9 cellular contexts compared by ENCODE assay signal in the genomic region with DNA sequence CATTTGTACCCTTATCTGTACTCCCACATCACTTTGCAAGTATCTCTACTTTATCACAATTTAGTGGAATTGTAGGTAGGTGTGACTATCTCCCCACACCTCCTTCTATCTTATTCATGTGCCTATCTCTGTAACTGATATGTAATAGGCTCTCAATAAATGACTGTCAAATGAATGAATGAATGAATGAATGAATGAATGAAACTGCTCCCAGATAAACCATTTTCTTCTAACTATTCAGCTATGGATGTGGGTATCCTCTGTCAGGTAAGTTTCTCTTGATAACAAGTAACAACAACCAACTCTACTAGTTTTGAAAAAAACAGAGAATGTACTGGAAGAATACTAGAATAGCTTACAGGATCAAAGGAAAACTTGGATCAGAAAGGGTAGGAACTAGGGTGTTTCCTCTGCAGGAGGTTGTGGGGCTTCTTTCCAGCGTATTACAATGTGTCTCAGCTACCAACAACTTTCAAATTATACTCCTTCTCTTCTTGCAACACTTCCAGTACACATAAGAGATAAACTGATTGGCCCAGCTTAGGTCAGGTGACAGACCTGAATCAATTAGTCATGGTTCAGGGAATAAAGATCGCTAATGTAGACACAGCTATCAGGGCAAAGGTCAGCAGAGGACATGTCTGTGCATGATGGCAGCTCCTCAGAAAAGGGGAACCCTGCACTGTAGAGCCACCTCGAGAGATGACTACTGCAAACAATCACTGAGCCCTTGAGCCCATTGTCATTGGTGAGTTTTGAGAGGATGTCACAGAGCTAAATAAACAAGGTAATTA. TPM values are rescaled to one million over a fixed set of nuclear protein-coding genes. Genes with fewer than 3 reads are reported as not detected.
A peak's percentile ranks its signal among the peaks of the same experiment; 100 is the strongest.
DNase-seq lines count a peak whose midpoint lies in the region; ATAC-seq, FAIRE-seq and TF ChIP-seq lines count a peak whose summit lies in the region.
"Had no signal": no experiment of that assay in that cellular context is flagged by ENCODE, and none has a peak within 500 bp of the region (broad histone marks: within the 10 kb centered on the region; RNA-seq: fewer than 3 reads in every experiment).

No MANE protein-coding gene starts in this region.

- H3K27me3 ChIP-seq in foreskin keratinocyte, result no peaks in the 10 kb centered on the region
- H3K27me3 ChIP-seq: neutrophil had no signal

- H3K9me2 ChIP-seq in OCI-LY7 (ENCODE audit: insufficient read depth, low read length), result no peaks in the 10 kb centered on the region

- H4K20me1 ChIP-seq in OCI-LY7 (ENCODE audit: insufficient read depth, low read length), result no peaks in the 10 kb centered on the region

- TF ChIP-seq CTCF in foreskin keratinocyte (conservative IDR thresholded peaks at IDR 0.05), result no peak
- TF ChIP-seq CTCF in OCI-LY7 (conservative IDR thresholded peaks at IDR 0.05; ENCODE audit: low read length), result no peak

- H3K4me1 ChIP-seq in foreskin keratinocyte (peaks cover 7% of the 10 kb centered on the region), OCI-LY7 (ENCODE audit: insufficient read depth, low read length, poor library complexity, severe bottlenecking) (no peaks in the 10 kb centered on the region)

- no TSS peak for BruUV-seq in OCI-LY7 (replicated peaks; lab: Mats Ljungman, UMichigan)

- no peaks in the 10 kb centered on the region for H3K36me3 ChIP-seq in OCI-LY7 (ENCODE audit: insufficient read depth, low read length)
- H3K36me3 ChIP-seq: neutrophil had no signal

- CTCF ChIA-PET in OCI-LY7 (lab: Charles Lee; ENCODE audit: unreplicated experiment), result no interaction called here

- H3K27ac ChIP-seq in foreskin keratinocyte (no peak overlapping the region), OCI-LY7 (ENCODE audit: low read depth, low read length, poor library complexity, severe bottlenecking) (no peak overlapping the region)
- H3K27ac ChIP-seq: neutrophil had no signal

- intact Hi-C loops in OCI-LY7 (cut with micrococcal nuclease; ENCODE audit: unreplicated experiment), result no loop called here

- DNase-seq in GM12892 (ENCODE audit: insufficient read length), result no peak
- peak; percentile 76 for DNase-seq in MV-4-11 (lab: John Stamatoyannopoulos, UW)
- DNase-seq in foreskin keratinocyte, result peak; percentile 54 to 57
- no peak for DNase-seq in superior temporal gyrus (ENCODE audit: extremely low spot score)
- no peak for DNase-seq in globus pallidus (ENCODE audit: low spot score)
- DNase-seq in OCI-LY7 (ENCODE audit: low spot score), result no peak
- no peak for DNase-seq in KG1 (lab: John Stamatoyannopoulos, UW)

- no peak for TF ChIP-seq POLR2A in GM12892 (IDR thresholded peaks at IDR 0.05; ENCODE audit: low read depth, low read length)

- FAIRE-seq in GM12892 (lab: Jason Lieb, UNC), result peak; percentile 79

- POLR2A ChIA-PET in OCI-LY7 (lab: Charles Lee), result interaction anchor here (1.2 to 1.4 kb wide), 4 partner anchors 9 to 36 kb away, joined by 3 to 5 read pairs (median 4); no protein-coding TSS in a partner anchor

- H3K9me3 ChIP-seq in OCI-LY7 (ENCODE audit: low read length), result no peaks in the 10 kb centered on the region
- H3K9me3 ChIP-seq: neutrophil had no signal

- H3K4me2 ChIP-seq in OCI-LY7 (ENCODE audit: low read length), result no peak overlapping the region

- ATAC-seq in GM19452 (IDR thresholded peaks at IDR 0.05; ENCODE audit: unreplicated experiment), result peak; percentile 70
- peak; percentile 88 for ATAC-seq in foreskin keratinocyte

- no peaks in the 10 kb centered on the region for H3K79me2 ChIP-seq in OCI-LY7 (ENCODE audit: insufficient read depth, low read depth, low read length)

- no peak overlapping the region for H2AFZ ChIP-seq in OCI-LY7 (ENCODE audit: low read length)

- no peak overlapping the region for H3K4me3 ChIP-seq in OCI-LY7 (ENCODE audit: low read depth, low read length, poor library complexity, severe bottlenecking)

RNA-seq across cellular contexts. Expression of gene PKN2, which starts 37.0 kb away (rescaled TPM):
- polyA plus RNA-seq in GM12892 (2012; ENCODE audit: missing spikeins), result 10.1 TPM
- total RNA-seq in foreskin keratinocyte, result 33.0 and 36.7 TPM in 2 replicates
- polyA plus RNA-seq in foreskin keratinocyte, result 5.2 and 6.6 TPM in 2 replicates
- total RNA-seq in OCI-LY7 (2014; rRNA removed; shearing (Covaris generic)), result 19.3 and 22.3 TPM in 2 replicates
- total RNA-seq in OCI-LY7 (2022), result 28.2 and 31.4 TPM in 2 replicates

Comparison
In these comparisons a context has a peak if more than half of its experiments do, and no peak if none do; other contexts are left out.
1. DNase-seq: peak in MV-4-11 (single experiment) and foreskin keratinocyte (2 of 2); none in GM12892 (single experiment), superior temporal gyrus (single experiment), globus pallidus (single experiment), OCI-LY7 (single experiment) and KG1 (single experiment).